8 cellular contexts compared by ENCODE assay signal in genomic region chr14:103056322-103057027, GRCh38. TPM values are rescaled to one million over a fixed set of nuclear protein-coding genes. Genes with fewer than 3 reads are reported as not detected.
DNase-seq lines count a peak whose midpoint lies in the region; ATAC-seq, FAIRE-seq and TF ChIP-seq lines count a peak whose summit lies in the region.

No MANE protein-coding gene starts in this region.

- TF ChIP-seq EP300 in A549 (IDR thresholded peaks at IDR 0.05): no peak; a peak in 1 of 5 replicates

- CTCF ChIA-PET in A549 (lab: Yijun Ruan, JAX): interaction anchor here (1.0 to 1.4 kb wide), 4 partner anchors 12 to 84 kb away, joined by 3 to 6 read pairs (median 4); no protein-coding TSS in a partner anchor

- H3K4me1 ChIP-seq in A549: peaks cover 38% of the 10 kb centered on the region

- no peak for TF ChIP-seq CTCF in A549 (IDR thresholded peaks at IDR 0.05)
- TF ChIP-seq CTCF in chondrocyte (IDR thresholded peaks at IDR 0.05): no peak

- peaks cover 2% of the 10 kb centered on the region for H3K36me3 Mint-ChIP-seq in chondrocyte (ENCODE audit: low read depth)

- peak; percentile 28; the same call in 1 of the 2 replicates for TF ChIP-seq POLR2A in A549 (IDR thresholded peaks at IDR 0.05; ENCODE audit: low read length)

- POLR2A ChIA-PET in A549 (lab: Yijun Ruan, JAX): interaction anchor here (0.6 to 1.2 kb wide), 2 partner anchors 11 to 63 kb away, joined by 3 to 4 read pairs; no protein-coding TSS in a partner anchor

- TF ChIP-seq RAD21 in A549 (conservative IDR thresholded peaks at IDR 0.05 in 1 of 2, IDR thresholded peaks at IDR 0.05 in 1 of 2): no peak

- H3K27ac ChIP-seq in A549 (peak overlapping the region; percentile 97 to 98), temporal lobe (ENCODE audit: low read depth, low read length) (peak overlapping the region; percentile 17)

- FAIRE-seq in A549 (lab: Jason Lieb, UNC): no peak

- H3K4me2 ChIP-seq in A549: peak overlapping the region; percentile 89

- no peaks in the 10 kb centered on the region for H3K27me3 Mint-ChIP-seq in chondrocyte (ENCODE audit: low read depth)

- peak; percentile 57 to 73 for DNase-seq in A549 (ENCODE audit: low read depth in 1 of 2, low spot score in 1 of 2)
- peak; percentile 59 for DNase-seq in NCI-H510A (lab: John Stamatoyannopoulos, UW)
- DNase-seq in chondrocyte (ENCODE audit: low spot score): no peak
- peak; percentile 92 for DNase-seq in left kidney (ENCODE audit: low read depth, low spot score)

- H3K4me3 Mint-ChIP-seq in chondrocyte (ENCODE audit: unreplicated experiment): peak overlapping the region; percentile 84

- H3K4me1 Mint-ChIP-seq in chondrocyte (ENCODE audit: low read depth): peaks cover 41% of the 10 kb centered on the region

- ATAC-seq in A549 (peak; percentile 52 to 72), GM18907 (IDR thresholded peaks at IDR 0.05; ENCODE audit: unreplicated experiment) (peak; percentile 3), GM19452 (IDR thresholded peaks at IDR 0.05; ENCODE audit: unreplicated experiment) (no peak), HG03095 (IDR thresholded peaks at IDR 0.05; ENCODE audit: unreplicated experiment) (no peak)

- WGBS in A549 (ENCODE audit: missing lambda C conversion rate): 0% methylated on average over 15 of the region's 50 CpGs

- peak overlapping the region; percentile 94 for H3K27ac Mint-ChIP-seq in chondrocyte (ENCODE audit: unreplicated experiment)

- peak overlapping the region; percentile 97 for H3K4me3 ChIP-seq in A549

- no peaks in the 10 kb centered on the region for H3K9me3 ChIP-seq in A549

- H3K9me3 Mint-ChIP-seq in chondrocyte (ENCODE audit: low read depth): no peaks in the 10 kb centered on the region

TF ChIP-seq in A549, 52 proteins besides CTCF, POLR2A, EP300 and RAD21:
- TF ChIP-seq HES2 (IDR thresholded peaks at IDR 0.05) (no peak), ZFP36 (IDR thresholded peaks at IDR 0.05; ENCODE audit: borderline replicate concordance, partially characterized antibody) (no peak), TFCP2L1 (CRISPR knock-in tag; IDR thresholded peaks at IDR 0.05) (no peak), SREBF2 (IDR thresholded peaks at IDR 0.05) (no peak), HOXB5 (CRISPR knock-in tag; IDR thresholded peaks at IDR 0.05) (no peak), MAX (IDR thresholded peaks at IDR 0.05) (no peak; the same call in 1 of the 2 replicates), KDM5A (IDR thresholded peaks at IDR 0.05) (no peak), TP53 (CRISPR knock-in tag; IDR thresholded peaks at IDR 0.05) (no peak), FOXS1 (CRISPR knock-in tag; IDR thresholded peaks at IDR 0.05) (no peak)

RNA-seq across cellular contexts. Expression of gene CDC42BPB, which starts 0.9 kb away (rescaled TPM):
- polyA plus RNA-seq in A549 (2011; rRNA removed) (57.1 and 105 TPM in 2 replicates), A549 (2017; fragmentation: RNase III; extraction: RNeasy Plus Mini Kit Qiagen cat#74134 plus additional on column Dnase treatment) (56.0 to 56.4 TPM (median 56.0 TPM) in 3 replicates)
- polyA plus RNA-seq in A549 (2012; cell fraction: cytosol; rRNA removed): 72.4 and 91.1 TPM in 2 replicates
- 197 and 207 TPM in 2 replicates for polyA plus RNA-seq in A549 (2012; cell fraction: nucleus; rRNA removed)
- 176 and 179 TPM in 2 replicates for polyA minus RNA-seq in A549 (2011; rRNA and poly(A)+ RNA removed)
- total RNA-seq in chondrocyte (106 to 113 TPM (median 107 TPM) in 3 replicates), temporal lobe (84.3 TPM)

RNA-seq across cellular contexts. Expression of gene LBHD2, which starts 27.5 kb away (rescaled TPM):
- not detected in 2 replicates for polyA plus RNA-seq in A549 (2011; rRNA removed)
- polyA plus RNA-seq in A549 (2012; cell fraction: cytosol; rRNA removed): 0.06 and 0.08 TPM in 2 replicates
- not detected in 2 replicates for polyA plus RNA-seq in A549 (2012; cell fraction: nucleus; rRNA removed)
- not detected in 3 replicates for polyA plus RNA-seq in A549 (2017; fragmentation: RNase III; extraction: RNeasy Plus Mini Kit Qiagen cat#74134 plus additional on column Dnase treatment)
- polyA minus RNA-seq in A549 (2011; rRNA and poly(A)+ RNA removed): not detected in 2 replicates
- total RNA-seq in chondrocyte: not detected in 3 replicates
- total RNA-seq in temporal lobe: not detected

RNA-seq across cellular contexts. Expression of gene EXOC3L4, which starts 38.0 kb away (rescaled TPM):
- polyA plus RNA-seq in A549 (2011; rRNA removed) (0.94 and 1.5 TPM in 2 replicates), A549 (2017; fragmentation: RNase III; extraction: RNeasy Plus Mini Kit Qiagen cat#74134 plus additional on column Dnase treatment) (4.3 to 4.9 TPM (median 4.7 TPM) in 3 replicates)
- 4.3 and 7.2 TPM in 2 replicates for polyA plus RNA-seq in A549 (2012; cell fraction: cytosol; rRNA removed)
- polyA plus RNA-seq in A549 (2012; cell fraction: nucleus; rRNA removed): 15.2 and 17.0 TPM in 2 replicates
- 1.2 and 2.7 TPM in 2 replicates for polyA minus RNA-seq in A549 (2011; rRNA and poly(A)+ RNA removed)
- total RNA-seq in chondrocyte (not detected in 3 replicates), temporal lobe (not detected)

Comparison
In these comparisons a context has a peak if more than half of its experiments do, and no peak if none do; other contexts are left out.
1. ATAC-seq: peak in A549 (2 of 2) and GM18907 (single experiment); none in GM19452 (single experiment) and HG03095 (single experiment).